Comparison of ENCODE assay signal across 1 cellular context in genomic region chr18:9608298-9608697, GRCh38.
TF ChIP-seq lines count a peak whose summit lies in the region.

No MANE protein-coding gene starts in this region.

TF ChIP-seq in K562, 482 proteins besides CTCF, POLR2A, EP300 and RAD21 (continued from another document and continues in another):
- TF ChIP-seq ZBTB8A (IDR thresholded peaks at IDR 0.05; ENCODE audit: partially characterized antibody) = no peak
- TF ChIP-seq ZNF589 (CRISPR knock-in tag; IDR thresholded peaks at IDR 0.05; ENCODE audit: low read depth) = peak; percentile 60; the same call in 1 of the 2 replicates
- peak; percentile 92 for TF ChIP-seq SMARCA4 (IDR thresholded peaks at IDR 0.05)
- TF ChIP-seq PML (IDR thresholded peaks at IDR 0.05; ENCODE audit: low read length) = peak; percentile 77
- TF ChIP-seq, protein P1, sequence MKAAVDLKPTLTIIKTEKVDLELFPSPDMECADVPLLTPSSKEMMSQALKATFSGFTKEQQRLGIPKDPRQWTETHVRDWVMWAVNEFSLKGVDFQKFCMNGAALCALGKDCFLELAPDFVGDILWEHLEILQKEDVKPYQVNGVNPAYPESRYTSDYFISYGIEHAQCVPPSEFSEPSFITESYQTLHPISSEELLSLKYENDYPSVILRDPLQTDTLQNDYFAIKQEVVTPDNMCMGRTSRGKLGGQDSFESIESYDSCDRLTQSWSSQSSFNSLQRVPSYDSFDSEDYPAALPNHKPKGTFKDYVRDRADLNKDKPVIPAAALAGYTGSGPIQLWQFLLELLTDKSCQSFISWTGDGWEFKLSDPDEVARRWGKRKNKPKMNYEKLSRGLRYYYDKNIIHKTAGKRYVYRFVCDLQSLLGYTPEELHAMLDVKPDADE (conservative IDR thresholded peaks at IDR 0.05; ENCODE audit: control insufficient read depth, low read depth, low read length) = no peak
- TF ChIP-seq ZBTB43 (CRISPR knock-in tag; IDR thresholded peaks at IDR 0.05) = no peak
- TF ChIP-seq JUND (IDR thresholded peaks at IDR 0.05; ENCODE audit: borderline replicate concordance, low read depth, low read length) = peak; percentile 93
- peak; percentile 92 for TF ChIP-seq JUND (tag; IDR thresholded peaks at IDR 0.05; ENCODE audit: borderline replicate concordance, low read depth, low read length)
- no peak for TF ChIP-seq GTF2E2 (tag; IDR thresholded peaks at IDR 0.05)
- no peak for TF ChIP-seq ZNF174 (CRISPR knock-in tag; IDR thresholded peaks at IDR 0.05)
- TF ChIP-seq NCOR1 (IDR thresholded peaks at IDR 0.05) = peak; percentile 78
- 0 out of 2 replicates have a peak, but pooled peaks have one; percentile 11 for TF ChIP-seq NFE2 (IDR thresholded peaks at IDR 0.05; ENCODE audit: low read depth)
- TF ChIP-seq NFE2L1 (tag; IDR thresholded peaks at IDR 0.05; ENCODE audit: borderline replicate concordance, low read depth) = no peak
- 0 out of 2 replicates have a peak, but pooled peaks have one; percentile 29 for TF ChIP-seq MBD2 (IDR thresholded peaks at IDR 0.05; ENCODE audit: borderline replicate concordance, low read depth)
- peak; percentile 76 for TF ChIP-seq JUN (IDR thresholded peaks at IDR 0.05; ENCODE audit: borderline replicate concordance, low read depth, low read length)
- TF ChIP-seq JUN (CRISPR knock-in tag; IDR thresholded peaks at IDR 0.05; ENCODE audit: borderline replicate concordance) = no peak
- no peak for TF ChIP-seq ZNF740 (CRISPR knock-in tag; IDR thresholded peaks at IDR 0.05)
- no peak for TF ChIP-seq ZNF740 (tag; IDR thresholded peaks at IDR 0.05)
- peak in 1 of 2 experiments; percentile 45; a peak in 1 of 4 replicates for TF ChIP-seq TEAD1 (CRISPR knock-in tag; IDR thresholded peaks at IDR 0.05)
- peak; percentile 61 for TF ChIP-seq STAT5A (IDR thresholded peaks at IDR 0.05; ENCODE audit: borderline replicate concordance, low read length)
- TF ChIP-seq GATAD2B (IDR thresholded peaks at IDR 0.05; ENCODE audit: borderline replicate concordance) = peak; percentile 74; the same call in 1 of the 2 replicates
- no peak for TF ChIP-seq ZNF197 (CRISPR knock-in tag; IDR thresholded peaks at IDR 0.05; ENCODE audit: low read depth)
- 0 out of 4 replicates have a peak, but pooled peaks of 1 of the 2 experiments have one; percentile 37 for TF ChIP-seq TBL1XR1 (IDR thresholded peaks at IDR 0.05; ENCODE audit: low read length in 2 of 2)
- TF ChIP-seq ESRRA (IDR thresholded peaks at IDR 0.05; ENCODE audit: borderline replicate concordance, low read depth) = peak; percentile 22; the same call in 1 of the 2 replicates
- TF ChIP-seq ATF3 (IDR thresholded peaks at IDR 0.05) = peak; percentile 98
- TF ChIP-seq ATF3 (CRISPR knock-in tag; conservative IDR thresholded peaks at IDR 0.05) = no peak
- no peak for TF ChIP-seq CAMTA2 (CRISPR knock-in tag; conservative IDR thresholded peaks at IDR 0.05)
- TF ChIP-seq ZBTB2 (IDR thresholded peaks at IDR 0.05) = peak; percentile 18; the same call in 1 of the 2 replicates
- 0 out of 2 replicates have a peak, but pooled peaks have one; percentile 20 for TF ChIP-seq MYNN (IDR thresholded peaks at IDR 0.05)
- no peak for TF ChIP-seq MYNN (CRISPR knock-in tag; IDR thresholded peaks at IDR 0.05)
- no peak for TF ChIP-seq PCBP1 (IDR thresholded peaks at IDR 0.05; ENCODE audit: low read depth, low read length, poor library complexity, severe bottlenecking)
- no peak for TF ChIP-seq MEF2D (tag; conservative IDR thresholded peaks at IDR 0.05; ENCODE audit: low read depth)
- no peak for TF ChIP-seq THAP7 (CRISPR knock-in tag; IDR thresholded peaks at IDR 0.05)
- TF ChIP-seq HDAC3 (IDR thresholded peaks at IDR 0.05; ENCODE audit: borderline replicate concordance, partially characterized antibody) = peak; percentile 68
- TF ChIP-seq, protein P2, sequence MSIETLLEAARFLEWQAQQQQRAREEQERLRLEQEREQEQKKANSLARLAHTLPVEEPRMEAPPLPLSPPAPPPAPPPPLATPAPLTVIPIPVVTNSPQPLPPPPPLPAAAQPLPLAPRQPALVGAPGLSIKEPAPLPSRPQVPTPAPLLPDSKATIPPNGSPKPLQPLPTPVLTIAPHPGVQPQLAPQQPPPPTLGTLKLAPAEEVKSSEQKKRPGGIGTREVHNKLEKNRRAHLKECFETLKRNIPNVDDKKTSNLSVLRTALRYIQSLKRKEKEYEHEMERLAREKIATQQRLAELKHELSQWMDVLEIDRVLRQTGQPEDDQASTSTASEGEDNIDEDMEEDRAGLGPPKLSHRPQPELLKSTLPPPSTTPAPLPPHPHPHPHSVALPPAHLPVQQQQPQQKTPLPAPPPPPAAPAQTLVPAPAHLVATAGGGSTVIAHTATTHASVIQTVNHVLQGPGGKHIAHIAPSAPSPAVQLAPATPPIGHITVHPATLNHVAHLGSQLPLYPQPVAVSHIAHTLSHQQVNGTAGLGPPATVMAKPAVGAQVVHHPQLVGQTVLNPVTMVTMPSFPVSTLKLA (conservative IDR thresholded peaks at IDR 0.05) = 0 out of 4 replicates have a peak, but pooled peaks of 1 of the 2 experiments have one; percentile 19
- no peak for TF ChIP-seq POLR2H (tag; IDR thresholded peaks at IDR 0.05; ENCODE audit: low read depth)
- TF ChIP-seq, protein P3, sequence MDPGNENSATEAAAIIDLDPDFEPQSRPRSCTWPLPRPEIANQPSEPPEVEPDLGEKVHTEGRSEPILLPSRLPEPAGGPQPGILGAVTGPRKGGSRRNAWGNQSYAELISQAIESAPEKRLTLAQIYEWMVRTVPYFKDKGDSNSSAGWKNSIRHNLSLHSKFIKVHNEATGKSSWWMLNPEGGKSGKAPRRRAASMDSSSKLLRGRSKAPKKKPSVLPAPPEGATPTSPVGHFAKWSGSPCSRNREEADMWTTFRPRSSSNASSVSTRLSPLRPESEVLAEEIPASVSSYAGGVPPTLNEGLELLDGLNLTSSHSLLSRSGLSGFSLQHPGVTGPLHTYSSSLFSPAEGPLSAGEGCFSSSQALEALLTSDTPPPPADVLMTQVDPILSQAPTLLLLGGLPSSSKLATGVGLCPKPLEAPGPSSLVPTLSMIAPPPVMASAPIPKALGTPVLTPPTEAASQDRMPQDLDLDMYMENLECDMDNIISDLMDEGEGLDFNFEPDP (CRISPR knock-in tag; IDR thresholded peaks at IDR 0.05) = no peak
- no peak for TF ChIP-seq KLF1 (tag; IDR thresholded peaks at IDR 0.05)
- TF ChIP-seq, protein P4, sequence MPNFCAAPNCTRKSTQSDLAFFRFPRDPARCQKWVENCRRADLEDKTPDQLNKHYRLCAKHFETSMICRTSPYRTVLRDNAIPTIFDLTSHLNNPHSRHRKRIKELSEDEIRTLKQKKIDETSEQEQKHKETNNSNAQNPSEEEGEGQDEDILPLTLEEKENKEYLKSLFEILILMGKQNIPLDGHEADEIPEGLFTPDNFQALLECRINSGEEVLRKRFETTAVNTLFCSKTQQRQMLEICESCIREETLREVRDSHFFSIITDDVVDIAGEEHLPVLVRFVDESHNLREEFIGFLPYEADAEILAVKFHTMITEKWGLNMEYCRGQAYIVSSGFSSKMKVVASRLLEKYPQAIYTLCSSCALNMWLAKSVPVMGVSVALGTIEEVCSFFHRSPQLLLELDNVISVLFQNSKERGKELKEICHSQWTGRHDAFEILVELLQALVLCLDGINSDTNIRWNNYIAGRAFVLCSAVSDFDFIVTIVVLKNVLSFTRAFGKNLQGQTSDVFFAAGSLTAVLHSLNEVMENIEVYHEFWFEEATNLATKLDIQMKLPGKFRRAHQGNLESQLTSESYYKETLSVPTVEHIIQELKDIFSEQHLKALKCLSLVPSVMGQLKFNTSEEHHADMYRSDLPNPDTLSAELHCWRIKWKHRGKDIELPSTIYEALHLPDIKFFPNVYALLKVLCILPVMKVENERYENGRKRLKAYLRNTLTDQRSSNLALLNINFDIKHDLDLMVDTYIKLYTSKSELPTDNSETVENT (CRISPR knock-in tag; IDR thresholded peaks at IDR 0.05) = no peak
- TF ChIP-seq MTA2 (IDR thresholded peaks at IDR 0.05; ENCODE audit: low read depth) = peak; percentile 68
- peak; percentile 80 for TF ChIP-seq SMARCE1 (IDR thresholded peaks at IDR 0.05)
- peak; percentile 57 for TF ChIP-seq NFIC (IDR thresholded peaks at IDR 0.05)
- no peak for TF ChIP-seq PHF20 (IDR thresholded peaks at IDR 0.05; ENCODE audit: partially characterized antibody)
- peak in 1 of 2 experiments; percentile 89; a peak in 2 of 4 replicates for TF ChIP-seq RCOR1 (IDR thresholded peaks at IDR 0.05; ENCODE audit: borderline replicate concordance in 1 of 2, low read depth in 2 of 2, low read length in 2 of 2)
- no peak for TF ChIP-seq RBM15 (IDR thresholded peaks at IDR 0.05; ENCODE audit: insufficient read depth, low read length)
- peak; percentile 33 for TF ChIP-seq POLR2AphosphoS5 (IDR thresholded peaks at IDR 0.05; ENCODE audit: control insufficient read depth, insufficient read depth, low read depth, low read length)
- peak; percentile 44 to 52; a peak in 3 of 4 replicates for TF ChIP-seq TRIM24 (IDR thresholded peaks at IDR 0.05)
- no peak for TF ChIP-seq GABPB1 (CRISPR knock-in tag; IDR thresholded peaks at IDR 0.05)
- no peak for TF ChIP-seq ZNF212 (CRISPR knock-in tag; IDR thresholded peaks at IDR 0.05)
- peak; percentile 76 for TF ChIP-seq SMARCC2 (IDR thresholded peaks at IDR 0.05; ENCODE audit: low read depth)
- no peak for TF ChIP-seq FOXP4 (CRISPR knock-in tag; IDR thresholded peaks at IDR 0.05; ENCODE audit: borderline replicate concordance)
- peak; percentile 95 for TF ChIP-seq ATF7 (IDR thresholded peaks at IDR 0.05)
- TF ChIP-seq, protein P5, sequence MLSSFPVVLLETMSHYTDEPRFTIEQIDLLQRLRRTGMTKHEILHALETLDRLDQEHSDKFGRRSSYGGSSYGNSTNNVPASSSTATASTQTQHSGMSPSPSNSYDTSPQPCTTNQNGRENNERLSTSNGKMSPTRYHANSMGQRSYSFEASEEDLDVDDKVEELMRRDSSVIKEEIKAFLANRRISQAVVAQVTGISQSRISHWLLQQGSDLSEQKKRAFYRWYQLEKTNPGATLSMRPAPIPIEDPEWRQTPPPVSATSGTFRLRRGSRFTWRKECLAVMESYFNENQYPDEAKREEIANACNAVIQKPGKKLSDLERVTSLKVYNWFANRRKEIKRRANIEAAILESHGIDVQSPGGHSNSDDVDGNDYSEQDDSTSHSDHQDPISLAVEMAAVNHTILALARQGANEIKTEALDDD (IDR thresholded peaks at IDR 0.05) = peak; percentile 98
- TF ChIP-seq ATF1 (CRISPR knock-in tag; IDR thresholded peaks at IDR 0.05) = no peak
- TF ChIP-seq ATF1 (tag; IDR thresholded peaks at IDR 0.05) = peak; percentile 68; the same call in 1 of the 2 replicates
- 0 out of 2 replicates have a peak, but pooled peaks have one; percentile 34 for TF ChIP-seq NBN (IDR thresholded peaks at IDR 0.05; ENCODE audit: low read depth)
- no peak for TF ChIP-seq CHD4 (IDR thresholded peaks at IDR 0.05; ENCODE audit: insufficient read depth, insufficient replicate concordance, low read depth, low read length, poor library complexity, severe bottlenecking)
- peak; percentile 44; the same call in 1 of the 2 replicates for TF ChIP-seq MTA1 (IDR thresholded peaks at IDR 0.05; ENCODE audit: borderline replicate concordance)
